23 cellular contexts compared by ENCODE assay signal in genomic region chr3:157931517-157931916, GRCh38.
"Had no signal": no experiment of that assay in that cellular context is flagged by ENCODE, and none has a peak within 500 bp of the region (broad histone marks: within the 10 kb centered on the region; RNA-seq: fewer than 3 reads in every experiment).

No MANE protein-coding gene starts in this region.

- H3K27me3 Mint-ChIP-seq: activated B cell treated with CpG ODN at 0.5 μM for 24 hours; activated CD4-positive, alpha-beta memory T cell treated with anti-CD3 and anti-CD28 coated beads for 36 hours; activated CD4-positive, alpha-beta T cell treated with anti-CD3 and anti-CD28 coated beads, Interleukin-2, amount 10 ng/mL, durations not matched to agents 7 days and 5 days; activated naive CD8-positive, alpha-beta T cell treated with anti-CD3 and anti-CD28 coated beads, Interleukin-2, amount 10 ng/mL, durations not matched to agents 7 days and 5 days; T-helper 17 cell had no signal

- H3K4me3 Mint-ChIP-seq: activated B cell treated with CpG ODN at 0.5 μM for 24 hours; activated CD4-positive, alpha-beta memory T cell treated with anti-CD3 and anti-CD28 coated beads for 36 hours; activated CD4-positive, alpha-beta T cell treated with anti-CD3 and anti-CD28 coated beads, Interleukin-2, amount 10 ng/mL, durations not matched to agents 7 days and 5 days; activated naive CD8-positive, alpha-beta T cell treated with anti-CD3 and anti-CD28 coated beads, Interleukin-2, amount 10 ng/mL, durations not matched to agents 7 days and 5 days; activated T-cell treated with anti-CD3 and anti-CD28 coated beads, Interleukin-2, amount 50 U/mL, for 72 hours; T-helper 17 cell had no signal

- H3K9me3 Mint-ChIP-seq: activated B cell treated with CpG ODN at 0.5 μM for 24 hours; activated CD4-positive, alpha-beta memory T cell treated with anti-CD3 and anti-CD28 coated beads for 36 hours; activated naive CD8-positive, alpha-beta T cell treated with anti-CD3 and anti-CD28 coated beads, Interleukin-2, amount 10 ng/mL, durations not matched to agents 7 days and 5 days had no signal

- H3K36me3 Mint-ChIP-seq: activated CD4-positive, alpha-beta memory T cell treated with anti-CD3 and anti-CD28 coated beads for 36 hours; activated naive CD8-positive, alpha-beta T cell treated with anti-CD3 and anti-CD28 coated beads, Interleukin-2, amount 10 ng/mL, durations not matched to agents 7 days and 5 days had no signal

- DNase-seq: activated B cell treated with CpG ODN at 0.5 μM for 24 hours; activated CD4-positive, alpha-beta memory T cell treated with anti-CD3 and anti-CD28 coated beads for 36 hours; activated CD4-positive, alpha-beta T cell treated with anti-CD3 and anti-CD28 coated beads, Interleukin-2, amount 10 ng/mL, durations not matched to agents 7 days and 5 days; activated CD8-positive, alpha-beta memory T cell treated with anti-CD3 and anti-CD28 coated beads for 24 hours; activated naive CD4-positive, alpha-beta T cell treated with anti-CD3 and anti-CD28 coated beads, Interleukin-2, amount 50 U/mL, for 16 hours; activated naive CD8-positive, alpha-beta T cell treated with anti-CD3 and anti-CD28 coated beads, Interleukin-2, amount 10 ng/mL, durations not matched to agents 7 days and 5 days; activated T-cell treated with anti-CD3 and anti-CD28 coated beads, Interleukin-2, amount 50 U/mL, for 72 hours; adrenal gland; anterior cingulate cortex; cerebellar nuclear complex; Kasumi-1; KBM-7; NCI-H1092 treated with DMSO at 0.1 percent for 48 hours; NCI-H1417 treated with DMSO at 0.1 percent for 48 hours; NCI-H1694; NCI-H2029 treated with DMSO at 0.1 percent for 48 hours; NCI-H345; NCI-H510A; NCI-H69; Peyer's patch; Right ventricle myocardium superior; T-helper 17 cell; T-helper 9 cell had no signal

- H3K4me1 Mint-ChIP-seq: activated B cell treated with CpG ODN at 0.5 μM for 24 hours; activated CD4-positive, alpha-beta T cell treated with anti-CD3 and anti-CD28 coated beads, Interleukin-2, amount 10 ng/mL, durations not matched to agents 7 days and 5 days; activated naive CD8-positive, alpha-beta T cell treated with anti-CD3 and anti-CD28 coated beads, Interleukin-2, amount 10 ng/mL, durations not matched to agents 7 days and 5 days; T-helper 17 cell had no signal

- ATAC-seq: activated T-cell treated with anti-CD3 and anti-CD28 coated beads, Interleukin-2, amount 50 U/mL, for 72 hours; T-helper 17 cell had no signal
